8 cellular contexts compared by ENCODE assay signal in the genomic region with DNA sequence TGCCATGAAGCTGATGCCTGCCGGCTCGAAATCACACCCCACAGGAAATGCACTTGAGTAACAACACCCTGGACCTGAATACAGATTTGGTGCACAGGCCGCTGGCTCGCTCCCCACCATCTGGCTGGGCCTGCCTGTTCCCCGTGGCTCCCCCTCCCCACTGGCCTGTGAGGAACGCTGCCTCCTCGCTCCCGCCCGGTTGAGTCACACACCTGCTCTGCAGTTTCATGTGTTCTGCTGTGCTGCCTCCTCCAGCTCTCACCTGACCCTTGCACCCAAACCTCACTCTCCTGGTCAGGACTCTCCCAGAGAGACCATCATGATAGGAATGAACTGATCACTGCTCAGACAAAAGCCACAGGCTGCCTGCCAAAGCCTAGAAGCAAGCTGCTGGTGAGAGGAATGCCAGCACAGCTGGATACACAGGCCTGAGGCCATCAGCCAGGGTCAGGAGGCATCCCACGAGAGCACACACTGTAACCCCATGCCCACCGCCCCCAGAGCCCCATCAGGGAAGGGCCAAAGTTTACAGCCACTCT. TPM values are rescaled to one million over a fixed set of nuclear protein-coding genes. Genes with fewer than 3 reads are reported as not detected.
DNase-seq lines count a peak whose midpoint lies in the region; ATAC-seq and TF ChIP-seq lines count a peak whose summit lies in the region.
"Had no signal": no experiment of that assay in that cellular context is flagged by ENCODE, and none has a peak within 500 bp of the region (broad histone marks: within the 10 kb centered on the region; RNA-seq: fewer than 3 reads in every experiment).

No MANE protein-coding gene starts in this region.

- peak; percentile 33 for ATAC-seq in left colon

- DNase-seq in astrocyte of the hippocampus (ENCODE audit: low read depth, low spot score) (peak; percentile 48), left colon (peak; percentile 66 to 77), superior temporal gyrus (ENCODE audit: extremely low spot score) (peak; percentile 80), NCI-H1930 (lab: John Stamatoyannopoulos, UW) (no peak), NOMO-1 treated with dmso at 0.1 percent for 144 hours (lab: John Stamatoyannopoulos, UW; ENCODE audit: unreplicated experiment) (no peak)
- DNase-seq in stimulated activated CD4-positive, alpha-beta T cell treated with anti-CD3 and anti-CD28 coated beads, Interleukin-4, amount 100 ng/mL, for 4 hours, result no peak
- DNase-seq: T-helper 9 cell had no signal

- intact Hi-C loops in left colon (cut with DNase I, micrococcal nuclease), result no loop called here

- TF ChIP-seq EP300 in Ishikawa (IDR thresholded peaks at IDR 0.05; ENCODE audit: borderline replicate concordance), result no peak

- TF ChIP-seq RAD21 in Ishikawa (IDR thresholded peaks at IDR 0.05; ENCODE audit: low read depth), result no peak

TF ChIP-seq in Ishikawa, 13 proteins besides CTCF, POLR2A, EP300 and RAD21:
- TF ChIP-seq NFIC (IDR thresholded peaks at IDR 0.05) (peak; percentile 16; the same call in 1 of the 2 replicates), CREB1 (IDR thresholded peaks at IDR 0.05; ENCODE audit: low read depth) (no peak)

RNA-seq across cellular contexts. Expression of a gene that starts 3.8 kb away (rescaled TPM):
- 10 to 100 TPM; 53.2 to 59.3 TPM for total RNA-seq in left colon

RNA-seq across cellular contexts. Expression of a gene that starts 25.2 kb away (rescaled TPM):
- 1 to 10 TPM; 3.3 to 4.4 TPM for total RNA-seq in left colon

RNA-seq across cellular contexts. Expression of a gene that starts 46.4 kb away (rescaled TPM):
- 100 to 1,000 TPM; 132 to 135 TPM for total RNA-seq in left colon

RNA-seq across cellular contexts. Expression of a gene that starts 51.7 kb away (rescaled TPM):
- 1 to 10 TPM; 7.2 to 9.2 TPM for total RNA-seq in left colon

RNA-seq across cellular contexts. Expression of a gene that starts 59.8 kb away (rescaled TPM):
- total RNA-seq in left colon, result 100 to 1,000 TPM; 187 to 203 TPM

Comparison
In these comparisons a context has a peak if more than half of its experiments do, and no peak if none do; other contexts are left out.
1. DNase-seq: peak in astrocyte of the hippocampus (single experiment), left colon (2 of 2) and superior temporal gyrus (single experiment); none in NCI-H1930 (0 of 2), NOMO-1 treated with dmso at 0.1 percent for 144 hours (single experiment) and stimulated activated CD4-positive, alpha-beta T cell treated with anti-CD3 and anti-CD28 coated beads, Interleukin-4, amount 100 ng/mL, for 4 hours (0 of 2).